ENCODE assay signal across 26 cellular contexts in genomic region chr18:47658498-47658897, GRCh38.
"Had no signal": no experiment of that assay in that cellular context is flagged by ENCODE, and none has a peak within 500 bp of the region (broad histone marks: within the 10 kb centered on the region; RNA-seq: fewer than 3 reads in every experiment).

No MANE protein-coding gene starts in this region.

- H3K27ac Mint-ChIP-seq: naive thymus-derived CD8-positive, alpha-beta T cell; nephron progenitor cell; stimulated activated naive B cell treated with anti-CD40 and anti-IgM and Interleukin-4, amounts not matched to agents 10 μg/mL and 1 μg/mL and 100 μg/mL, for 72 hours; stimulated activated naive CD8-positive, alpha-beta T cell treated with anti-CD3 and anti-CD28 coated beads, Interleukin-15, Interleukin-2, amounts not matched to agents 100 ng/mL and 50 ng/mL, for 24 hours had no signal

- H3K27ac ChIP-seq: dorsolateral prefrontal cortex, epithelial cell of prostate, gastrocnemius medialis, lower lobe of right lung, ovary, psoas muscle, sigmoid colon, thoracic aorta, tibial nerve, upper lobe of left lung had no signal

- ATAC-seq: esophagus mucosa; gastrocnemius medialis; left ventricle myocardium superior; lower lobe of right lung; naive thymus-derived CD8-positive, alpha-beta T cell; psoas muscle; right cardiac atrium; stimulated activated naive B cell treated with anti-CD40 and anti-IgM and Interleukin-4, amounts not matched to agents 10 μg/mL and 1 μg/mL and 100 μg/mL, for 72 hours had no signal

- H3K4me3 ChIP-seq: dorsolateral prefrontal cortex, gastrocnemius medialis, lower lobe of right lung, ovary, psoas muscle, sigmoid colon, thoracic aorta, tibial nerve, upper lobe of left lung had no signal

- H3K27me3 ChIP-seq: gastrocnemius medialis, ovary, sigmoid colon, tibial nerve, upper lobe of left lung had no signal

- FAIRE-seq: keratinocyte, urothelium cell line had no signal

- DNase-seq: cortex of kidney; dorsolateral prefrontal cortex; effector CD4-positive, alpha-beta T cell; foreskin fibroblast; gastrocnemius medialis; head of caudate nucleus; left ventricle myocardium superior; lower lobe of right lung; naive thymus-derived CD8-positive, alpha-beta T cell; nephron progenitor cell; occipital lobe; ovary; posterior cingulate gyrus; psoas muscle; right cardiac atrium; sigmoid colon; stimulated activated CD4-positive, alpha-beta T cell treated with anti-CD3 and anti-CD28 coated beads, Interleukin-4, amount 100 ng/mL, for 4 hours; stimulated activated naive B cell treated with anti-CD40 and anti-IgM and Interleukin-4, amounts not matched to agents 10 μg/mL and 1 μg/mL and 100 μg/mL, for 72 hours; upper lobe of left lung had no signal

- H3K36me3 ChIP-seq: gastrocnemius medialis, lower lobe of right lung, ovary, sigmoid colon, thoracic aorta, tibial nerve, upper lobe of left lung had no signal

- H3K9me3 ChIP-seq: gastrocnemius medialis, lower lobe of right lung, ovary, psoas muscle, thoracic aorta, upper lobe of left lung had no signal

- H3K4me1 Mint-ChIP-seq: naive thymus-derived CD8-positive, alpha-beta T cell had no signal

- H3K4me1 ChIP-seq: gastrocnemius medialis, lower lobe of right lung, psoas muscle, sigmoid colon, tibial nerve, upper lobe of left lung had no signal

- H3K4me3 Mint-ChIP-seq: naive thymus-derived CD8-positive, alpha-beta T cell; nephron progenitor cell; stimulated activated naive B cell treated with anti-CD40 and anti-IgM and Interleukin-4, amounts not matched to agents 10 μg/mL and 1 μg/mL and 100 μg/mL, for 72 hours; stimulated activated naive CD8-positive, alpha-beta T cell treated with anti-CD3 and anti-CD28 coated beads, Interleukin-15, Interleukin-2, amounts not matched to agents 100 ng/mL and 50 ng/mL, for 24 hours had no signal
